Comparison of ENCODE assay signal across 2 cellular contexts in genomic region chr11:65023502-65023901, GRCh38. TPM values are rescaled to one million over a fixed set of nuclear protein-coding genes. Genes with fewer than 3 reads are reported as not detected.
"Had no signal": no experiment of that assay in that cellular context is flagged by ENCODE, and none has a peak within 500 bp of the region (broad histone marks: within the 10 kb centered on the region; RNA-seq: fewer than 3 reads in every experiment).

No MANE protein-coding gene starts in this region.

RNA-seq across cellular contexts. Expression of gene BATF2, which starts 26.7 kb away (rescaled TPM):
- total RNA-seq: activated CD8-positive, alpha-beta T cell treated with anti-CD3 and anti-CD28 coated beads for 36 hours; T-helper 2 cell treated with Interferon-gamma antibody and Interleukin-4, amounts not matched to agents 100 ng/mL and 5 ng/mL, for 36 hours had no signal
